ENCODE assay signal across 25 cellular contexts in genomic region chr12:34121360-34121759, GRCh38.
"Had no signal": no experiment of that assay in that cellular context is flagged by ENCODE, and none has a peak within 500 bp of the region (broad histone marks: within the 10 kb centered on the region; RNA-seq: fewer than 3 reads in every experiment).

No MANE protein-coding gene starts in this region.

- H3K27me3 ChIP-seq: suprapubic skin, testis, thyroid gland, tibial nerve, transverse colon, upper lobe of left lung, upper lobe of right lung, uterus, vagina had no signal

- H3K4me3 ChIP-seq: stomach, suprapubic skin, testis, thoracic aorta, thyroid gland, tibial artery, tibial nerve, transverse colon, upper lobe of left lung, upper lobe of right lung, uterus, vagina had no signal

- H3K27ac ChIP-seq: stomach, suprapubic skin, testis, thoracic aorta, thyroid gland, tibial artery, tibial nerve, transverse colon, upper lobe of left lung, upper lobe of right lung, uterus, vagina had no signal

- H3K9me3 ChIP-seq: stomach, suprapubic skin, testis, thoracic aorta, thyroid gland, tibial artery, tibial nerve, transverse colon, upper lobe of left lung, upper lobe of right lung, uterus, vagina had no signal

- DNase-seq: stimulated activated CD4-positive, alpha-beta T cell treated with anti-CD3 and anti-CD28 coated beads, Interleukin-2, amount 100 ng/mL, for 48 hours; stimulated activated CD4-positive, alpha-beta T cell treated with anti-CD3 and anti-CD28 coated beads, Interleukin-4, amount 100 ng/mL, for 1 hour; stimulated activated CD4-positive, alpha-beta T cell treated with anti-CD3 and anti-CD28 coated beads, Interleukin-4, amount 100 ng/mL, for 24 hours; stimulated activated CD4-positive, alpha-beta T cell treated with anti-CD3 and anti-CD28 coated beads, Interleukin-4, amount 100 ng/mL, for 4 hours; stimulated activated CD8-positive, alpha-beta memory T cell treated with anti-CD3 and anti-CD28 coated beads, Interleukin-4, amount 100 ng/mL, for 48 hours; stimulated activated naive B cell treated with anti-CD40 and anti-IgM and Interleukin-4, amounts not matched to agents 10 μg/mL and 1 μg/mL and 100 μg/mL, for 72 hours; stimulated activated naive CD4-positive, alpha-beta T cell; stimulated activated naive CD4-positive, alpha-beta T cell treated with Interleukin-2 at 50 U/mL for 16 hours; stimulated activated naive CD8-positive, alpha-beta T cell treated with anti-CD3 and anti-CD28 coated beads, Interleukin-15, amount 100 ng/mL, for 72 hours; stimulated activated naive CD8-positive, alpha-beta T cell treated with anti-CD3 and anti-CD28 coated beads, Interleukin-15, Interleukin-2, amounts not matched to agents 100 U/mL and 50 U/mL, for 24 hours; stomach; substantia nigra; testis; thyroid gland; tibial artery; transverse colon; upper lobe of left lung; upper lobe of right lung; uterus had no signal

- H3K36me3 ChIP-seq: stomach, suprapubic skin, thoracic aorta, thyroid gland, tibial artery, tibial nerve, transverse colon, upper lobe of left lung, upper lobe of right lung, uterus, vagina had no signal

- ATAC-seq: stimulated activated effector memory CD8-positive, alpha-beta T cell treated with anti-CD3 and anti-CD28 coated beads, Interleukin-12 subunit alpha, Interleukin-12 subunit beta, amount 100 ng/mL, for 72 hours; stimulated activated memory B cell treated with anti-CD40 and anti-IgM and Interleukin-4, amounts not matched to agents 10 μg/mL and 1 μg/mL and 100 μg/mL, for 72 hours; stimulated activated naive B cell treated with anti-CD40 and anti-IgM and Interleukin-4, amounts not matched to agents 10 μg/mL and 1 μg/mL and 100 μg/mL, for 72 hours; stimulated activated naive CD8-positive, alpha-beta T cell treated with anti-CD3 and anti-CD28 coated beads, Interleukin-15, amount 100 ng/mL, for 72 hours; stimulated activated naive CD8-positive, alpha-beta T cell treated with anti-CD3 and anti-CD28 coated beads, Interleukin-15, Interleukin-2, amounts not matched to agents 100 U/mL and 50 U/mL, for 24 hours; upper lobe of right lung had no signal

- H3K4me1 ChIP-seq: suprapubic skin, thyroid gland, tibial artery, transverse colon, upper lobe of right lung, uterus, vagina had no signal
